ENCODE assay signal across 21 cellular contexts in genomic region chr16:5349661-5350060, GRCh38.
"Had no signal": no experiment of that assay in that cellular context is flagged by ENCODE, and none has a peak within 500 bp of the region (broad histone marks: within the 10 kb centered on the region; RNA-seq: fewer than 3 reads in every experiment).

No MANE protein-coding gene starts in this region.

- H3K36me3 Mint-ChIP-seq: activated naive CD4-positive, alpha-beta T cell treated with anti-CD3 and anti-CD28 coated beads, Interleukin-2, amount 10 ng/mL, durations not matched to agents 7 days and 5 days; brain; mesothelial cell of epicardium had no signal

- H3K9me3 ChIP-seq: tibial artery had no signal

- ATAC-seq: activated naive CD8-positive, alpha-beta T cell treated with anti-CD3 and anti-CD28 coated beads, Interleukin-2, amount 50 U/mL, for 24 hours; foreskin keratinocyte; stimulated activated naive CD8-positive, alpha-beta T cell treated with anti-CD3 and anti-CD28 coated beads, Interleukin-15, Interleukin-2, amounts not matched to agents 100 U/mL and 50 U/mL, for 24 hours had no signal

- H3K79me2 ChIP-seq: hepatocyte had no signal

- H3K4me1 ChIP-seq: foreskin keratinocyte, tibial artery had no signal

- H3K4me2 ChIP-seq: hepatocyte had no signal

- H2AFZ ChIP-seq: hepatocyte had no signal

- H3K27me3 ChIP-seq: foreskin keratinocyte, hepatocyte, tibial artery had no signal

- H3K4me1 Mint-ChIP-seq: activated naive CD4-positive, alpha-beta T cell treated with anti-CD3 and anti-CD28 coated beads, Interleukin-2, amount 10 ng/mL, durations not matched to agents 7 days and 5 days; activated naive CD8-positive, alpha-beta T cell treated with anti-CD3 and anti-CD28 coated beads, Interleukin-2, amount 50 U/mL, for 24 hours; mesothelial cell of epicardium; nephron had no signal

- H3K27ac ChIP-seq: foreskin keratinocyte, hepatocyte, tibial artery had no signal

- H3K4me3 ChIP-seq: hepatocyte, lung, tibial artery had no signal

- H3K27me3 Mint-ChIP-seq: activated naive CD4-positive, alpha-beta T cell treated with anti-CD3 and anti-CD28 coated beads, Interleukin-2, amount 10 ng/mL, durations not matched to agents 7 days and 5 days; activated naive CD8-positive, alpha-beta T cell treated with anti-CD3 and anti-CD28 coated beads, Interleukin-2, amount 50 U/mL, for 24 hours had no signal

- DNase-seq: activated CD4-positive, alpha-beta T cell treated with anti-CD3 and anti-CD28 coated beads, Interleukin-2, amount 50 U/mL, for 1 hour; activated CD4-positive, CD25-positive, alpha-beta regulatory T cell; activated CD8-positive, alpha-beta memory T cell treated with anti-CD3 and anti-CD28 coated beads for 24 hours; activated CD8-positive, alpha-beta memory T cell treated with anti-CD3 and anti-CD28 coated beads, Interleukin-2, amount 50 U/mL, for 48 hours; activated effector memory CD4-positive, alpha-beta T cell treated with Interleukin-2 at 50 U/mL for 16 hours; activated naive CD4-positive, alpha-beta T cell treated with anti-CD3 and anti-CD28 coated beads, Interleukin-2, amount 10 ng/mL, durations not matched to agents 7 days and 5 days; activated naive CD8-positive, alpha-beta T cell treated with anti-CD3 and anti-CD28 coated beads, Interleukin-2, amount 50 U/mL, for 24 hours; activated T-cell treated with anti-CD3 and anti-CD28 coated beads, Interleukin-2, amount 50 U/mL, for 48 hours; caudate nucleus; foreskin keratinocyte; posterior cingulate gyrus; stimulated activated CD4-positive, alpha-beta T cell treated with anti-CD3 and anti-CD28 coated beads, Interleukin-12 subunit alpha, Interleukin-12 subunit beta, amount 100 ng/mL, for 4 hours; stimulated activated CD4-positive, alpha-beta T cell treated with anti-CD3 and anti-CD28 coated beads, Interleukin-2, amount 100 ng/mL, for 24 hours; stimulated activated naive CD8-positive, alpha-beta T cell treated with anti-CD3 and anti-CD28 coated beads, Interleukin-15, Interleukin-2, amounts not matched to agents 100 U/mL and 50 U/mL, for 24 hours; substantia nigra; tibial artery had no signal

- H3K27ac Mint-ChIP-seq: activated naive CD4-positive, alpha-beta T cell treated with anti-CD3 and anti-CD28 coated beads, Interleukin-2, amount 10 ng/mL, durations not matched to agents 7 days and 5 days; activated naive CD8-positive, alpha-beta T cell treated with anti-CD3 and anti-CD28 coated beads, Interleukin-2, amount 50 U/mL, for 24 hours; mesothelial cell of epicardium; nephron had no signal

- H3K36me3 ChIP-seq: tibial artery had no signal

- H3K4me3 Mint-ChIP-seq: activated naive CD4-positive, alpha-beta T cell treated with anti-CD3 and anti-CD28 coated beads, Interleukin-2, amount 10 ng/mL, durations not matched to agents 7 days and 5 days; activated naive CD8-positive, alpha-beta T cell treated with anti-CD3 and anti-CD28 coated beads, Interleukin-2, amount 50 U/mL, for 24 hours; brain; mesothelial cell of epicardium; nephron had no signal

- H3K9me3 Mint-ChIP-seq: activated naive CD8-positive, alpha-beta T cell treated with anti-CD3 and anti-CD28 coated beads, Interleukin-2, amount 50 U/mL, for 24 hours; brain; nephron had no signal
